ENCODE assay signal across 11 cellular contexts in genomic region chr5:102807878-102808502, GRCh38. TPM values are rescaled to one million over a fixed set of nuclear protein-coding genes. Genes with fewer than 3 reads are reported as not detected.
DNase-seq lines count a peak whose midpoint lies in the region; ATAC-seq and TF ChIP-seq lines count a peak whose summit lies in the region.
"Had no signal": no experiment of that assay in that cellular context is flagged by ENCODE, and none has a peak within 500 bp of the region (broad histone marks: within the 10 kb centered on the region; RNA-seq: fewer than 3 reads in every experiment).

No MANE protein-coding gene starts in this region.

- POLR2A ChIA-PET in CD8-positive, alpha-beta memory T cell (lab: Charles Lee) = no interaction called here

- H3K4me1 ChIP-seq in left ventricle myocardium inferior (peaks cover 56% of the 10 kb centered on the region), right atrium auricular region (peaks cover 0 to 17% of the 10 kb centered on the region in 2 donors)
- H3K4me1 ChIP-seq in CD8-positive, alpha-beta memory T cell (ENCODE audit: insufficient read depth, low read length) = peaks cover under 1% of the 10 kb centered on the region

- peak overlapping the region in 1 of 8 donors; percentile 66 for H3K27ac Mint-ChIP-seq in CD8-positive, alpha-beta memory T cell
- H3K27ac Mint-ChIP-seq: stimulated activated naive CD8-positive, alpha-beta T cell treated with anti-CD3 and anti-CD28 coated beads, Interleukin-15, Interleukin-2, amounts not matched to agents 100 ng/mL and 50 ng/mL, for 24 hours had no signal

- CTCF ChIA-PET in CD8-positive, alpha-beta memory T cell (lab: Charles Lee) = no interaction called here

- H3K9me3 ChIP-seq in left ventricle myocardium inferior (replicated peaks) (no peaks in the 10 kb centered on the region), right atrium auricular region (no peaks in the 10 kb centered on the region)
- H3K9me3 ChIP-seq in CD8-positive, alpha-beta memory T cell (ENCODE audit: low read length) = no peaks in the 10 kb centered on the region
- H3K9me3 ChIP-seq: BLaER1 treated with 17β-estradiol and CSF1 and Interleukin-3, amounts not matched to agents 10 nM and 100 nM had no signal

- no peak overlapping the region for H3K4me3 Mint-ChIP-seq in activated T-cell treated with anti-CD3 and anti-CD28 coated beads, Interleukin-2, amount 50 U/mL, for 4 hours
- H3K4me3 Mint-ChIP-seq in CD8-positive, alpha-beta memory T cell = no peak overlapping the region
- H3K4me3 Mint-ChIP-seq: stimulated activated naive CD8-positive, alpha-beta T cell treated with anti-CD3 and anti-CD28 coated beads, Interleukin-15, Interleukin-2, amounts not matched to agents 100 ng/mL and 50 ng/mL, for 24 hours had no signal

- H3K4me1 Mint-ChIP-seq in activated T-cell treated with anti-CD3 and anti-CD28 coated beads, Interleukin-2, amount 50 U/mL, for 4 hours (ENCODE audit: low read depth) = peaks cover 9% of the 10 kb centered on the region
- peaks cover 21 to 25% (median 23%) of the 10 kb centered on the region in 3 donors for H3K4me1 Mint-ChIP-seq in CD8-positive, alpha-beta memory T cell

- H3K27me3 ChIP-seq in left ventricle myocardium inferior (ENCODE audit: low read depth) = no peaks in the 10 kb centered on the region
- H3K27me3 ChIP-seq in right atrium auricular region = no peaks in the 10 kb centered on the region
- H3K27me3 ChIP-seq in CD8-positive, alpha-beta memory T cell (ENCODE audit: insufficient read depth, low read length, poor library complexity, severe bottlenecking) = no peaks in the 10 kb centered on the region
- H3K27me3 ChIP-seq: BLaER1 treated with 17β-estradiol and CSF1 and Interleukin-3, amounts not matched to agents 10 nM and 100 nM had no signal

- intact Hi-C loops in left ventricle myocardium inferior (cut with micrococcal nuclease) = no loop called here

- H3K4me3 ChIP-seq in left ventricle myocardium inferior = no peak overlapping the region
- H3K4me3 ChIP-seq in right atrium auricular region = no peak overlapping the region
- no peak overlapping the region for H3K4me3 ChIP-seq in foreskin fibroblast (ENCODE audit: low read depth in 1 of 2, low read length in 2 of 2)
- H3K4me3 ChIP-seq in CD8-positive, alpha-beta memory T cell (ENCODE audit: low read length) = no peak overlapping the region
- H3K4me3 ChIP-seq: BLaER1 treated with 17β-estradiol and CSF1 and Interleukin-3, amounts not matched to agents 10 nM and 100 nM had no signal

- DNase-seq in left ventricle myocardium inferior (no peak), right atrium auricular region (ENCODE audit: low spot score) (no peak), NCI-H82 treated with DMSO at 0.1 percent for 48 hours (lab: John Stamatoyannopoulos, UW; ENCODE audit: unreplicated experiment) (peak; percentile 34), foreskin fibroblast (peak; percentile 9 to 39), GM10266 (ENCODE audit: extremely low spot score) (no peak)
- DNase-seq in activated T-cell treated with anti-CD3 and anti-CD28 coated beads, Interleukin-2, amount 50 U/mL, for 4 hours = no peak
- no peak for DNase-seq in stimulated activated CD8-positive, alpha-beta memory T cell treated with anti-CD3 and anti-CD28 coated beads, Interleukin-4, amount 100 ng/mL, for 48 hours
- no peak for DNase-seq in CD8-positive, alpha-beta memory T cell
- DNase-seq: activated naive CD4-positive, alpha-beta T cell treated with anti-CD3 and anti-CD28 coated beads, Interleukin-2, amount 50 U/mL, for 16 hours had no signal

- H3K27me3 Mint-ChIP-seq in activated T-cell treated with anti-CD3 and anti-CD28 coated beads, Interleukin-2, amount 50 U/mL, for 4 hours (ENCODE audit: low read depth) = no peaks in the 10 kb centered on the region
- H3K27me3 Mint-ChIP-seq in CD8-positive, alpha-beta memory T cell = no peaks in the 10 kb centered on the region
- H3K27me3 Mint-ChIP-seq: stimulated activated naive CD8-positive, alpha-beta T cell treated with anti-CD3 and anti-CD28 coated beads, Interleukin-15, Interleukin-2, amounts not matched to agents 100 ng/mL and 50 ng/mL, for 24 hours had no signal

- H3K27ac ChIP-seq in left ventricle myocardium inferior (replicated peaks) = peak overlapping the region; percentile 39
- peak overlapping the region in 1 of 2 donors; percentile 61 for H3K27ac ChIP-seq in right atrium auricular region
- no peak overlapping the region for H3K27ac ChIP-seq in CD8-positive, alpha-beta memory T cell (ENCODE audit: low read depth, low read length)
- H3K27ac ChIP-seq: BLaER1 treated with 17β-estradiol and CSF1 and Interleukin-3, amounts not matched to agents 10 nM and 100 nM had no signal

- H3K36me3 ChIP-seq in left ventricle myocardium inferior (no peaks in the 10 kb centered on the region), right atrium auricular region (peaks cover 7% of the 10 kb centered on the region)
- H3K36me3 ChIP-seq in CD8-positive, alpha-beta memory T cell (ENCODE audit: insufficient read depth, low read length) = no peaks in the 10 kb centered on the region

- no peak for ATAC-seq in activated T-cell treated with anti-CD3 and anti-CD28 coated beads, Interleukin-2, amount 50 U/mL, for 4 hours

- TF ChIP-seq CTCF in left ventricle myocardium inferior (IDR thresholded peaks at IDR 0.05; ENCODE audit: borderline replicate concordance) = no peak
- TF ChIP-seq CTCF in right atrium auricular region (IDR thresholded peaks at IDR 0.05) = no peak
- no peak for TF ChIP-seq CTCF in foreskin fibroblast (IDR thresholded peaks at IDR 0.05; ENCODE audit: low read depth, low read length)
- no peak for TF ChIP-seq CTCF in GM10266 (IDR thresholded peaks at IDR 0.05; ENCODE audit: control insufficient read depth, insufficient read depth, low read depth, missing control alignments)

- H3K9me3 Mint-ChIP-seq in activated T-cell treated with anti-CD3 and anti-CD28 coated beads, Interleukin-2, amount 50 U/mL, for 4 hours = no peaks in the 10 kb centered on the region
- no peaks in the 10 kb centered on the region for H3K9me3 Mint-ChIP-seq in CD8-positive, alpha-beta memory T cell
- H3K9me3 Mint-ChIP-seq: stimulated activated naive CD8-positive, alpha-beta T cell treated with anti-CD3 and anti-CD28 coated beads, Interleukin-15, Interleukin-2, amounts not matched to agents 100 ng/mL and 50 ng/mL, for 24 hours had no signal

- H3K36me3 Mint-ChIP-seq in activated T-cell treated with anti-CD3 and anti-CD28 coated beads, Interleukin-2, amount 50 U/mL, for 4 hours (ENCODE audit: insufficient read depth) = peaks cover 12% of the 10 kb centered on the region
- peaks cover 0 to 1% (median 0%) of the 10 kb centered on the region in 3 donors for H3K36me3 Mint-ChIP-seq in CD8-positive, alpha-beta memory T cell

RNA-seq across cellular contexts. Expression of gene PAM, which starts 52.9 kb away (rescaled TPM):
- 1,051 TPM for total RNA-seq in left ventricle myocardium inferior
- 1,000 to 10,000 TPM; 2,512 to 4,531 TPM for total RNA-seq in right atrium auricular region
- total RNA-seq in activated T-cell treated with anti-CD3 and anti-CD28 coated beads, Interleukin-2, amount 50 U/mL, for 4 hours = 10 to 100 TPM; 50.9 to 56.2 (median 55.7) TPM
- total RNA-seq in CD8-positive, alpha-beta memory T cell = 10 to 100 TPM; 59.8 to 65.0 TPM
- 58.7 TPM for polyA plus RNA-seq in CD8-positive, alpha-beta memory T cell

Comparison
In these comparisons a context has a peak if more than half of its experiments do, and no peak if none do; other contexts are left out.
1. DNase-seq: peak in NCI-H82 treated with DMSO at 0.1 percent for 48 hours (single experiment) and foreskin fibroblast (2 of 2); none in left ventricle myocardium inferior (single experiment), right atrium auricular region (single experiment), activated T-cell treated with anti-CD3 and anti-CD28 coated beads, Interleukin-2, amount 50 U/mL, for 4 hours (single experiment), GM10266 (single experiment), stimulated activated CD8-positive, alpha-beta memory T cell treated with anti-CD3 and anti-CD28 coated beads, Interleukin-4, amount 100 ng/mL, for 48 hours (single experiment) and CD8-positive, alpha-beta memory T cell (0 of 5).
2. RNA of gene PAM, which starts 52.9 kb away (total RNA-seq): 2,512 to 4,531 TPM in right atrium auricular region and 1,051 TPM in left ventricle myocardium inferior (single experiment); 59.8 to 65.0 TPM in CD8-positive, alpha-beta memory T cell and 50.9 to 56.2 TPM in activated T-cell treated with anti-CD3 and anti-CD28 coated beads, Interleukin-2, amount 50 U/mL, for 4 hours; every median in the first group is over 10 times any median in the second.